ENCODE assay signal across 29 cellular contexts in genomic region chr2:108889907-108890306, GRCh38.
"Had no signal": no experiment of that assay in that cellular context is flagged by ENCODE, and none has a peak within 500 bp of the region (broad histone marks: within the 10 kb centered on the region; RNA-seq: fewer than 3 reads in every experiment).

No MANE protein-coding gene starts in this region.

- H3K4me3 ChIP-seq: adrenal gland, ascending aorta, cardiac muscle cell had no signal

- H3K4me1 ChIP-seq: adrenal gland, ascending aorta had no signal

- H3K36me3 ChIP-seq: adrenal gland, ascending aorta, cardiac muscle cell had no signal

- H3K27me3 ChIP-seq: adrenal gland, ascending aorta, cardiac muscle cell had no signal

- DNase-seq: activated B cell treated with CpG ODN at 0.5 μM for 24 hours; activated CD4-positive, alpha-beta memory T cell treated with anti-CD3 and anti-CD28 coated beads for 36 hours; activated CD4-positive, alpha-beta T cell treated with anti-CD3 and anti-CD28 coated beads for 4 hours; activated CD4-positive, alpha-beta T cell treated with anti-CD3 and anti-CD28 coated beads, Interleukin-2, amount 50 U/mL, for 1 hour; activated CD4-positive, alpha-beta T cell treated with anti-CD3 and anti-CD28 coated beads, Interleukin-2, amount 50 U/mL, for 4 hours; activated CD4-positive, CD25-positive, alpha-beta regulatory T cell treated with anti-CD3 and anti-CD28 coated beads, Interleukin-2, amount 50 U/mL, for 72 hours; activated CD8-positive, alpha-beta memory T cell treated with anti-CD3 and anti-CD28 coated beads, Interleukin-2, amount 50 U/mL, for 4 hours; activated CD8-positive, alpha-beta T cell treated with anti-CD3 and anti-CD28 coated beads for 36 hours; activated effector memory CD4-positive, alpha-beta T cell treated with anti-CD3 and anti-CD28 coated beads, Interleukin-2, amount 50 U/mL, for 16 hours; activated gamma-delta T cell treated with Interleukin-2 at 50 U/mL for 16 hours; activated naive CD4-positive, alpha-beta T cell; activated naive CD4-positive, alpha-beta T cell treated with anti-CD3 and anti-CD28 coated beads for 36 hours; activated naive CD4-positive, alpha-beta T cell treated with anti-CD3 and anti-CD28 coated beads, Interleukin-2, amount 50 U/mL, for 16 hours; activated naive CD8-positive, alpha-beta T cell treated with anti-CD3 and anti-CD28 coated beads for 36 hours; activated T-cell treated with anti-CD3 and anti-CD28 coated beads for 4 hours; activated T-cell treated with anti-CD3 and anti-CD28 coated beads, Interleukin-2, amount 50 U/mL, for 1 hour; activated T-cell treated with anti-CD3 and anti-CD28 coated beads, Interleukin-2, amount 50 U/mL, for 4 hours; activated T-cell treated with anti-CD3 and anti-CD28 coated beads, Interleukin-2, amount 50 U/mL, for 72 hours; adrenal gland; amygdala; anterior cingulate cortex; caudate nucleus; cerebellar nuclear complex; T-helper 1 cell; T-helper 2 cell; T-helper 9 cell had no signal

- H3K27ac ChIP-seq: adrenal gland, ascending aorta, cardiac muscle cell, VCaP had no signal
